In genomic region chr2:32960238-32960637, GRCh38 we compare ENCODE assay signal across 22 cellular contexts.
"Had no signal": no experiment of that assay in that cellular context is flagged by ENCODE, and none has a peak within 500 bp of the region (broad histone marks: within the 10 kb centered on the region; RNA-seq: fewer than 3 reads in every experiment).

No MANE protein-coding gene starts in this region.

- H3K9me3 ChIP-seq: ovary, prostate gland, spleen, suprapubic skin, thoracic aorta, tibial artery, uterus had no signal

- H3K36me3 ChIP-seq: ovary, prostate gland, spleen, suprapubic skin, thoracic aorta, tibial artery, uterus had no signal

- ATAC-seq: left lobe of liver; natural killer cell; sciatic nerve; stimulated activated effector memory CD8-positive, alpha-beta T cell treated with anti-CD3 and anti-CD28 coated beads, Interleukin-12 subunit alpha, Interleukin-12 subunit beta, amount 100 ng/mL, for 72 hours had no signal

- H3K27ac ChIP-seq: ovary, prostate gland, skin epidermis, spleen, suprapubic skin, thoracic aorta, tibial artery, uterus had no signal

- H3K4me3 ChIP-seq: lung, ovary, prostate gland, skin epidermis, spleen, suprapubic skin, thoracic aorta, tibial artery, uterus had no signal

- H3K4me1 ChIP-seq: prostate gland, spleen, suprapubic skin, uterus had no signal

- DNase-seq: hippocampal formation; kidney glomerular epithelial cell; left cardiac atrium; naive B cell; natural killer cell; ovary; retina; right cardiac atrium; spleen; stimulated activated CD4-positive, alpha-beta T cell treated with anti-CD3 and anti-CD28 coated beads, Interleukin-4, amount 100 ng/mL, for 24 hours; stimulated activated naive CD4-positive, alpha-beta T cell; tibial artery; uterus had no signal

- H3K27me3 ChIP-seq: ovary, spleen, suprapubic skin, tibial artery, uterus had no signal

- FAIRE-seq: keratinocyte had no signal
